Comparison of ENCODE assay signal across 20 cellular contexts in the genomic region with DNA sequence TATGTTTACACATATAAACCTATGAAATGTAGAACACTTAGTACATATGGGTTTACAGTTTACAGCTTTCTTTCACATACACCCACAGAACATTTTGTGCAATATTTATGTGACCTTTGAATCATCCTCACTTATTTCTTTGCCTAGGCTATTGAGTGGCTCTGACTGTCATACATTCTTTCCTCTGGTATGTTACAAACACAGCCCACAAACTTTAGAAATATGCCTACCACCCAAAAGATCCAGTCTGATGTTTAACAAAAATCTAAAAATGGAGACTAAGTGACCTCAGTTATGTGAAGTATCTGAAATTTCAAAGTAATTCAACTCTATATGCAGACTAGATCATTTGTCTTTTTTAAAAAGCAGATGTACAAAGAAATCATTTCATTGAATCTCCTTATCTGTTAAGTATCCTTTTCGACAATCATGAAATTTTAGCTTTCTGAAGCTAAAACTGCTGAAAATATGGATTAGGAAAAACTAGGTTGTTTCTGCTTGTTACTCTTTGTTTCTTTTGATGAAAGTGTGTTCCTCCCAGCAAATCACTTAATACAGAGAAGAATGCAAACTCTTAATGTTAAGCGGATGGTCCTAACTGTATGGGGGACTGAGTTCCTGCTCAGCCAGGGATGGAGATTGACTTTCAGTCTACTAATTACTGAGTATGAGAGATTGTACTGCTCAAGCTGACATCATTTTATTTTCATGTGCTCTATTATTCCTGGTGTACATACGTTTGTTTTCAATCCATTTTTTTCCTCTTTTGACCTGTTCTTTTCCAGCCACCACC. TPM values are rescaled to one million over a fixed set of nuclear protein-coding genes. Genes with fewer than 3 reads are reported as not detected.
A peak's percentile ranks its signal among the peaks of the same experiment; 100 is the strongest.
DNase-seq lines count a peak whose midpoint lies in the region; ATAC-seq and TF ChIP-seq lines count a peak whose summit lies in the region.
"Had no signal": no experiment of that assay in that cellular context is flagged by ENCODE, and none has a peak within 500 bp of the region (broad histone marks: within the 10 kb centered on the region; RNA-seq: fewer than 3 reads in every experiment).

No MANE protein-coding gene starts in this region.

- no peak overlapping the region for H2BK15ac ChIP-seq in mesendoderm (replicated peaks; ENCODE audit: low read depth)

- H3K36me3 ChIP-seq in Loucy (ENCODE audit: insufficient read depth, low read length) (no peaks in the 10 kb centered on the region), liver (ENCODE audit: control insufficient read depth in 4 of 4, insufficient read depth in 3 of 4, low read depth in 1 of 4, low read length in 3 of 4) (no peaks in the 10 kb centered on the region), mesendoderm (ENCODE audit: control insufficient read depth, insufficient read depth, low read length) (no peaks in the 10 kb centered on the region)
- H3K36me3 ChIP-seq: stomach had no signal

- H4K5ac ChIP-seq in mesendoderm (ENCODE audit: low read length): no peak overlapping the region

- H2BK120ac ChIP-seq in mesendoderm (ENCODE audit: low read depth, low read length): no peak overlapping the region

- no peak overlapping the region for H3K4ac ChIP-seq in mesendoderm (ENCODE audit: low read depth, low read length)

- H3K79me1 ChIP-seq in mesendoderm (ENCODE audit: low read length): no peaks in the 10 kb centered on the region

- H3K23ac ChIP-seq in mesendoderm (ENCODE audit: low read length): no peak overlapping the region

- no peaks in the 10 kb centered on the region for H3F3A ChIP-seq in Loucy (ENCODE audit: low read depth)

- H3K9me2 ChIP-seq in Loucy (replicated peaks; ENCODE audit: low read depth, low read length): no peaks in the 10 kb centered on the region

- H3K4me1 ChIP-seq in Loucy (ENCODE audit: insufficient read depth, low read length, poor library complexity, severe bottlenecking): no peaks in the 10 kb centered on the region
- no peaks in the 10 kb centered on the region for H3K4me1 ChIP-seq in liver (ENCODE audit: control insufficient read depth in 4 of 4, insufficient read depth in 4 of 4, low read length in 3 of 4)
- H3K4me1 ChIP-seq in mesendoderm (ENCODE audit: control insufficient read depth, low read depth, low read length): no peaks in the 10 kb centered on the region
- H3K4me1 ChIP-seq: stomach, uterus had no signal

- H3K4me2 ChIP-seq in Loucy (ENCODE audit: low read depth, low read length, poor library complexity, severe bottlenecking) (no peak overlapping the region), mesendoderm (ENCODE audit: low read length) (no peak overlapping the region)

- H3K9me3 ChIP-seq in Loucy (ENCODE audit: insufficient read depth, low read depth, low read length) (peaks cover 11% of the 10 kb centered on the region), liver (ENCODE audit: control insufficient read depth in 4 of 4, low read length in 3 of 4) (peaks cover 0 to 2% (median 0%) of the 10 kb centered on the region in 4 donors)
- H3K9me3 ChIP-seq: uterus had no signal

- intact Hi-C loops in Right ventricle myocardium inferior (cut with DNase I): no loop called here

- H3K79me2 ChIP-seq in Loucy (ENCODE audit: insufficient read depth, low read length) (no peaks in the 10 kb centered on the region), mesendoderm (ENCODE audit: control insufficient read depth, insufficient read depth, low read length) (no peaks in the 10 kb centered on the region)

- H2AFZ ChIP-seq in Loucy (ENCODE audit: low read length): peak overlapping the region; percentile 32; the same call in 1 of the 2 replicates

- no peaks in the 10 kb centered on the region for H3K27me3 ChIP-seq in Loucy (ENCODE audit: insufficient read depth, low read length, poor library complexity, severe bottlenecking)
- H3K27me3 ChIP-seq in liver (ENCODE audit: control insufficient read depth in 4 of 4, insufficient read depth in 4 of 4, low read length in 3 of 4): no peaks in the 10 kb centered on the region
- H3K27me3 ChIP-seq in mesendoderm (ENCODE audit: insufficient read depth, low read length, poor library complexity): no peaks in the 10 kb centered on the region
- H3K27me3 ChIP-seq: stomach, uterus had no signal

- no peak overlapping the region for H3K56ac ChIP-seq in mesendoderm (ENCODE audit: low read length)

- no peak for TF ChIP-seq CTCF in Loucy (conservative IDR thresholded peaks at IDR 0.05; ENCODE audit: low read length)
- TF ChIP-seq CTCF in epithelial cell of esophagus (IDR thresholded peaks at IDR 0.05; ENCODE audit: insufficient read depth, low read depth, low read length, missing control alignments): no peak
- TF ChIP-seq CTCF in liver (IDR thresholded peaks at IDR 0.05; ENCODE audit: low read depth, low read length, missing input control): no peak

- H3K18ac ChIP-seq in mesendoderm (ENCODE audit: low read length): no peak overlapping the region

- H3K27ac ChIP-seq in liver (ENCODE audit: low read depth in 1 of 2, low read length in 2 of 2) (no peak overlapping the region), mesendoderm (ENCODE audit: low read depth, low read length) (no peak overlapping the region)
- H3K27ac ChIP-seq: stomach, uterus had no signal

- peak; percentile 83 for DNase-seq in AG08395 (ENCODE audit: low spot score)
- peak; percentile 18 for DNase-seq in epithelial cell of esophagus (ENCODE audit: low read depth)
- no peak for DNase-seq in mesendoderm
- no peak for DNase-seq in activated CD8-positive, alpha-beta memory T cell treated with anti-CD3 and anti-CD28 coated beads for 24 hours
- no peak for DNase-seq in NCI-H446 treated with DMSO at 0.1 percent for 48 hours (lab: John Stamatoyannopoulos, UW)
- no peak for DNase-seq in Right ventricle myocardium inferior (ENCODE audit: missing footprints)
- DNase-seq: activated CD4-positive, alpha-beta T cell treated with anti-CD3 and anti-CD28 coated beads, Interleukin-2, amount 50 U/mL, for 1 hour; activated T-cell treated with anti-CD3 and anti-CD28 coated beads, Interleukin-2, amount 50 U/mL, for 48 hours; amniotic stem cell; MM.1S; NK-92 treated with Interleukin-12 subunit alpha and Interleukin-12 subunit beta, amount 100 ng/mL, for 24 hours; SHP77; stomach; T-helper 9 cell; uterus had no signal

- H4K8ac ChIP-seq in mesendoderm (ENCODE audit: low read depth, low read length): no peak overlapping the region

- 82% methylated on average over 3 of the region's 3 CpGs for WGBS in liver
- WGBS in mesendoderm (ENCODE audit: extremely low coverage, insufficient coverage, low lambda C conversion rate): no CpG with 5 or more reads among the region's 3 CpGs

- no peaks in the 10 kb centered on the region for H4K20me1 ChIP-seq in Loucy (ENCODE audit: insufficient read depth, low read length, poor library complexity, severe bottlenecking)

- H3K9ac ChIP-seq in Loucy (ENCODE audit: low read depth, low read length, poor library complexity, severe bottlenecking): no peak overlapping the region
- H3K9ac ChIP-seq in liver (ENCODE audit: low read depth in 1 of 2, low read length in 2 of 2): no peak overlapping the region
- no peak overlapping the region for H3K9ac ChIP-seq in mesendoderm (ENCODE audit: low read length)

- no peak overlapping the region for H3K4me3 ChIP-seq in Loucy (ENCODE audit: low read length, poor library complexity, severe bottlenecking)
- H3K4me3 ChIP-seq in epithelial cell of esophagus (ENCODE audit: low read length): no peak overlapping the region
- no peak overlapping the region for H3K4me3 ChIP-seq in liver (ENCODE audit: low read depth in 1 of 3, low read length in 3 of 3)
- H3K4me3 ChIP-seq in mesendoderm (ENCODE audit: low read length): no peak overlapping the region
- H3K4me3 ChIP-seq: stomach, uterus had no signal

- no peak for TF ChIP-seq RAD21 in liver (IDR thresholded peaks at IDR 0.05)

- ATAC-seq in Right ventricle myocardium inferior: no peak
- ATAC-seq: HCT116 had no signal

- H2AK5ac ChIP-seq in mesendoderm (ENCODE audit: low read length): no peak overlapping the region

- H2BK5ac ChIP-seq in mesendoderm (ENCODE audit: low read length): no peak overlapping the region

TF ChIP-seq in liver, 16 proteins besides CTCF, POLR2A, EP300 and RAD21:
- no peak for TF ChIP-seq GABPA (IDR thresholded peaks at IDR 0.05 in 1 of 2, conservative IDR thresholded peaks at IDR 0.05 in 1 of 2)
- TF ChIP-seq, protein P1, sequence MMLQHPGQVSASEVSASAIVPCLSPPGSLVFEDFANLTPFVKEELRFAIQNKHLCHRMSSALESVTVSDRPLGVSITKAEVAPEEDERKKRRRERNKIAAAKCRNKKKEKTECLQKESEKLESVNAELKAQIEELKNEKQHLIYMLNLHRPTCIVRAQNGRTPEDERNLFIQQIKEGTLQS (IDR thresholded peaks at IDR 0.05): no peak
- TF ChIP-seq HNF4A (conservative IDR thresholded peaks at IDR 0.05): peak; percentile 16 to 31

RNA-seq across cellular contexts. Expression of a gene that starts 27.7 kb away (rescaled TPM):
- total RNA-seq in liver: not detected
- polyA plus RNA-seq in liver: under 1 TPM in 1 of 2 donors, not detected in 1; 0.21 TPM
- polyA plus RNA-seq in mesendoderm (2013, experiment 1 of 2): not detected
- polyA plus RNA-seq in mesendoderm (2013, experiment 2 of 2): not detected
- not detected for total RNA-seq in Right ventricle myocardium inferior
- total RNA-seq: frontal cortex, stomach, uterus had no signal
- polyA plus RNA-seq: AG04450, stomach had no signal

Comparison
In these comparisons a context has a peak if more than half of its experiments do, and no peak if none do; other contexts are left out.
1. DNase-seq: peak in AG08395 (single experiment) and epithelial cell of esophagus (single experiment); none in mesendoderm (single experiment), activated CD8-positive, alpha-beta memory T cell treated with anti-CD3 and anti-CD28 coated beads for 24 hours (single experiment), NCI-H446 treated with DMSO at 0.1 percent for 48 hours (single experiment) and Right ventricle myocardium inferior (single experiment).